ENCODE assay signal across 14 cellular contexts in genomic region chr4:21656832-21657231, GRCh38.
A peak's percentile ranks its signal among the peaks of the same experiment; 100 is the strongest.
DNase-seq lines count a peak whose midpoint lies in the region; ATAC-seq and TF ChIP-seq lines count a peak whose summit lies in the region.
"Had no signal": no experiment of that assay in that cellular context is flagged by ENCODE, and none has a peak within 500 bp of the region (broad histone marks: within the 10 kb centered on the region; RNA-seq: fewer than 3 reads in every experiment).

No MANE protein-coding gene starts in this region.

- no peak overlapping the region for H3K9ac ChIP-seq in HCT116 (ENCODE audit: low read length)

- no peaks in the 10 kb centered on the region for H3K79me2 ChIP-seq in HCT116 (ENCODE audit: insufficient read depth, low read length)

- H3K4me2 ChIP-seq in HCT116 (ENCODE audit: low read length) = peak overlapping the region; percentile 39

- no peaks in the 10 kb centered on the region for H3K27me3 ChIP-seq in HCT116 (ENCODE audit: insufficient read depth, low read length)

- TF ChIP-seq CTCF in HCT116 (IDR thresholded peaks at IDR 0.05 in 2 of 3, conservative IDR thresholded peaks at IDR 0.05 in 1 of 3; ENCODE audit: borderline replicate concordance in 1 of 3, insufficient read depth in 1 of 3, low read depth in 2 of 3, low read length in 2 of 3) (no peak), fibroblast of pulmonary artery (IDR thresholded peaks at IDR 0.05; ENCODE audit: low read length, missing control alignments) (no peak)

- no peak overlapping the region for H2AFZ ChIP-seq in HCT116 (ENCODE audit: low read depth, low read length, poor library complexity, severe bottlenecking)

- peaks cover 0 to 11% of the 10 kb centered on the region in 2 experiments; a peak in 2 of 4 replicates for H3K4me1 ChIP-seq in HCT116 (ENCODE audit: control insufficient read depth in 1 of 2, insufficient read depth in 2 of 2, low read length in 2 of 2)
- H3K4me1 ChIP-seq: Caco-2 had no signal

- DNase-seq in HCT116 (ENCODE audit: low read depth, low spot score) = peak; percentile 2
- DNase-seq in fibroblast of pulmonary artery (ENCODE audit: low read depth) = peak; percentile 64
- DNase-seq in myocyte (ENCODE audit: low read depth) = peak; percentile 22
- no peak for DNase-seq in activated CD4-positive, alpha-beta T cell treated with anti-CD3 and anti-CD28 coated beads, Interleukin-2, amount 50 U/mL, for 48 hours
- no peak for DNase-seq in NCI-H82 treated with DMSO at 0.1 percent for 48 hours (lab: John Stamatoyannopoulos, UW; ENCODE audit: unreplicated experiment)
- DNase-seq in effector CD8-positive, alpha-beta T cell (lab: John Stamatoyannopoulos, UW) = no peak
- no peak for DNase-seq in NCI-H510A (lab: John Stamatoyannopoulos, UW)
- DNase-seq: Caco-2; cerebellar nuclear complex; NCI-H1105 treated with DMSO at 0.1 percent for 48 hours; NCI-H69; stimulated activated CD4-positive, alpha-beta T cell treated with anti-CD3 and anti-CD28 coated beads, Interleukin-4, amount 100 ng/mL, for 4 hours had no signal

- no peaks in the 10 kb centered on the region for H4K20me1 ChIP-seq in HCT116 (ENCODE audit: insufficient read depth)

- no peak overlapping the region for H3K27ac ChIP-seq in HCT116 (ENCODE audit: low read depth, low read length)

- H3K4me3 ChIP-seq in HCT116 (replicated peaks in 1 of 2; ENCODE audit: low read depth in 1 of 2, low read length in 2 of 2) (no peak overlapping the region), fibroblast of pulmonary artery (replicated peaks; ENCODE audit: low read depth, low read length) (no peak overlapping the region)

- CTCF ChIA-PET in HCT116 (lab: Charles Lee) = no interaction called here

- no peaks in the 10 kb centered on the region for H3K9me2 ChIP-seq in HCT116 (ENCODE audit: insufficient read depth)

- POLR2A ChIA-PET in HCT116 (lab: Charles Lee) = no interaction called here

- RAD21 ChIA-PET in HCT116 (lab: Charles Lee; ENCODE audit: low non-redundant PET in 1 of 2, low total read pairs in 2 of 2, uncharacterized antibody in 2 of 2, unreplicated experiment in 2 of 2) = no interaction called here

- H3K36me3 ChIP-seq in HCT116 (ENCODE audit: control insufficient read depth in 1 of 2, insufficient read depth in 2 of 2, low read length in 2 of 2) = no peaks in the 10 kb centered on the region

- TF ChIP-seq POLR2A in HCT116 (IDR thresholded peaks at IDR 0.05; ENCODE audit: borderline replicate concordance, extremely low read depth, insufficient read depth, insufficient read length) = no peak

- no peak for TF ChIP-seq RAD21 in HCT116 (IDR thresholded peaks at IDR 0.05; ENCODE audit: low read depth)

- no peaks in the 10 kb centered on the region for H3K9me3 ChIP-seq in HCT116 (ENCODE audit: control insufficient read depth in 1 of 2, insufficient read depth in 1 of 2, low read depth in 1 of 2, low read length in 2 of 2)
- H3K9me3 ChIP-seq: Caco-2 had no signal

- intact Hi-C loops in HCT116 (cut with micrococcal nuclease) = no loop called here

- ATAC-seq in HCT116 = peak; percentile 76
- ATAC-seq in SK-N-SH treated with all-trans-retinoic acid at 6 μM for 48 hours = peak; percentile 74
- ATAC-seq: activated T-helper 17 cell treated with anti-CD3 and anti-CD28 coated beads, Interleukin-2, amount 50 U/mL, for 72 hours had no signal

- BruUV-seq in HCT116 (replicated peaks; lab: Mats Ljungman, UMichigan) = no TSS peak

TF ChIP-seq in HCT116, 20 proteins besides CTCF, POLR2A, EP300 and RAD21 (continues in another document):
- TF ChIP-seq SRF (IDR thresholded peaks at IDR 0.05; ENCODE audit: low read depth) (no peak), CEBPB (IDR thresholded peaks at IDR 0.05; ENCODE audit: low read depth) (no peak), EGR1 (IDR thresholded peaks at IDR 0.05; ENCODE audit: low read depth) (no peak), YY1 (IDR thresholded peaks at IDR 0.05; ENCODE audit: extremely low read depth, insufficient replicate concordance, low read depth, low read length) (no peak), SIN3A (IDR thresholded peaks at IDR 0.05; ENCODE audit: low read depth) (no peak), ELF1 (IDR thresholded peaks at IDR 0.05; ENCODE audit: borderline replicate concordance, low read depth) (no peak), POLR2AphosphoS5 (IDR thresholded peaks at IDR 0.05; ENCODE audit: low read depth, low read length) (no peak), ATF3 (IDR thresholded peaks at IDR 0.05) (no peak), ZNF274 (IDR thresholded peaks at IDR 0.05; ENCODE audit: low read depth, low read length) (no peak), JUND (IDR thresholded peaks at IDR 0.05) (peak; percentile 46), TCF7L2 (IDR thresholded peaks at IDR 0.05; ENCODE audit: borderline replicate concordance, extremely low read depth, insufficient read depth, insufficient read length) (no peak), FOSL1 (IDR thresholded peaks at IDR 0.05; ENCODE audit: low read depth) (peak; percentile 27; the same call in 1 of the 2 replicates), EZH2phosphoT487 (IDR thresholded peaks at IDR 0.05; ENCODE audit: borderline replicate concordance) (no peak), ZFX (IDR thresholded peaks at IDR 0.05) (no peak)
- TF ChIP-seq, protein P1, sequence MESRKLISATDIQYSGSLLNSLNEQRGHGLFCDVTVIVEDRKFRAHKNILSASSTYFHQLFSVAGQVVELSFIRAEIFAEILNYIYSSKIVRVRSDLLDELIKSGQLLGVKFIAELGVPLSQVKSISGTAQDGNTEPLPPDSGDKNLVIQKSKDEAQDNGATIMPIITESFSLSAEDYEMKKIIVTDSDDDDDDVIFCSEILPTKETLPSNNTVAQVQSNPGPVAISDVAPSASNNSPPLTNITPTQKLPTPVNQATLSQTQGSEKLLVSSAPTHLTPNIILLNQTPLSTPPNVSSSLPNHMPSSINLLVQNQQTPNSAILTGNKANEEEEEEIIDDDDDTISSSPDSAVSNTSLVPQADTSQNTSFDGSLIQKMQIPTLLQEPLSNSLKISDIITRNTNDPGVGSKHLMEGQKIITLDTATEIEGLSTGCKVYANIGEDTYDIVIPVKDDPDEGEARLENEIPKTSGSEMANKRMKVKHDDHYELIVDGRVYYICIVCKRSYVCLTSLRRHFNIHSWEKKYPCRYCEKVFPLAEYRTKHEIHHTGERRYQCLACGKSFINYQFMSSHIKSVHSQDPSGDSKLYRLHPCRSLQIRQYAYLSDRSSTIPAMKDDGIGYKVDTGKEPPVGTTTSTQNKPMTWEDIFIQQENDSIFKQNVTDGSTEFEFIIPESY (IDR thresholded peaks at IDR 0.05; ENCODE audit: extremely low read depth, insufficient replicate concordance, low read length) = no peak

TF ChIP-seq in SK-N-SH treated with all-trans-retinoic acid at 6 μM for 48 hours, 23 proteins besides CTCF, POLR2A, EP300 and RAD21 (continues in another document):
- TF ChIP-seq GLIS3 (CRISPR knock-in tag; IDR thresholded peaks at IDR 0.05) (no peak), PPARA (CRISPR knock-in tag; IDR thresholded peaks at IDR 0.05; ENCODE audit: borderline replicate concordance) (no peak), ZNF8 (CRISPR knock-in tag; IDR thresholded peaks at IDR 0.05) (no peak), CSDC2 (CRISPR knock-in tag; IDR thresholded peaks at IDR 0.05) (no peak), PATZ1 (CRISPR knock-in tag; IDR thresholded peaks at IDR 0.05; ENCODE audit: borderline replicate concordance) (peak; percentile 10; the same call in 1 of the 2 replicates)
- TF ChIP-seq, protein P2, sequence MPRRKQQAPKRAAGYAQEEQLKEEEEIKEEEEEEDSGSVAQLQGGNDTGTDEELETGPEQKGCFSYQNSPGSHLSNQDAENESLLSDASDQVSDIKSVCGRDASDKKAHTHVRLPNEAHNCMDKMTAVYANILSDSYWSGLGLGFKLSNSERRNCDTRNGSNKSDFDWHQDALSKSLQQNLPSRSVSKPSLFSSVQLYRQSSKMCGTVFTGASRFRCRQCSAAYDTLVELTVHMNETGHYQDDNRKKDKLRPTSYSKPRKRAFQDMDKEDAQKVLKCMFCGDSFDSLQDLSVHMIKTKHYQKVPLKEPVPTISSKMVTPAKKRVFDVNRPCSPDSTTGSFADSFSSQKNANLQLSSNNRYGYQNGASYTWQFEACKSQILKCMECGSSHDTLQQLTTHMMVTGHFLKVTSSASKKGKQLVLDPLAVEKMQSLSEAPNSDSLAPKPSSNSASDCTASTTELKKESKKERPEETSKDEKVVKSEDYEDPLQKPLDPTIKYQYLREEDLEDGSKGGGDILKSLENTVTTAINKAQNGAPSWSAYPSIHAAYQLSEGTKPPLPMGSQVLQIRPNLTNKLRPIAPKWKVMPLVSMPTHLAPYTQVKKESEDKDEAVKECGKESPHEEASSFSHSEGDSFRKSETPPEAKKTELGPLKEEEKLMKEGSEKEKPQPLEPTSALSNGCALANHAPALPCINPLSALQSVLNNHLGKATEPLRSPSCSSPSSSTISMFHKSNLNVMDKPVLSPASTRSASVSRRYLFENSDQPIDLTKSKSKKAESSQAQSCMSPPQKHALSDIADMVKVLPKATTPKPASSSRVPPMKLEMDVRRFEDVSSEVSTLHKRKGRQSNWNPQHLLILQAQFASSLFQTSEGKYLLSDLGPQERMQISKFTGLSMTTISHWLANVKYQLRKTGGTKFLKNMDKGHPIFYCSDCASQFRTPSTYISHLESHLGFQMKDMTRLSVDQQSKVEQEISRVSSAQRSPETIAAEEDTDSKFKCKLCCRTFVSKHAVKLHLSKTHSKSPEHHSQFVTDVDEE (CRISPR knock-in tag; IDR thresholded peaks at IDR 0.05) = no peak

Comparison
In these comparisons a context has a peak if more than half of its experiments do, and no peak if none do; other contexts are left out.
1. DNase-seq: peak in HCT116 (single experiment), fibroblast of pulmonary artery (single experiment) and myocyte (single experiment); none in activated CD4-positive, alpha-beta T cell treated with anti-CD3 and anti-CD28 coated beads, Interleukin-2, amount 50 U/mL, for 48 hours (0 of 2), NCI-H82 treated with DMSO at 0.1 percent for 48 hours (single experiment), effector CD8-positive, alpha-beta T cell (single experiment) and NCI-H510A (single experiment).